ENCODE assay signal across 9 cellular contexts in the genomic region with DNA sequence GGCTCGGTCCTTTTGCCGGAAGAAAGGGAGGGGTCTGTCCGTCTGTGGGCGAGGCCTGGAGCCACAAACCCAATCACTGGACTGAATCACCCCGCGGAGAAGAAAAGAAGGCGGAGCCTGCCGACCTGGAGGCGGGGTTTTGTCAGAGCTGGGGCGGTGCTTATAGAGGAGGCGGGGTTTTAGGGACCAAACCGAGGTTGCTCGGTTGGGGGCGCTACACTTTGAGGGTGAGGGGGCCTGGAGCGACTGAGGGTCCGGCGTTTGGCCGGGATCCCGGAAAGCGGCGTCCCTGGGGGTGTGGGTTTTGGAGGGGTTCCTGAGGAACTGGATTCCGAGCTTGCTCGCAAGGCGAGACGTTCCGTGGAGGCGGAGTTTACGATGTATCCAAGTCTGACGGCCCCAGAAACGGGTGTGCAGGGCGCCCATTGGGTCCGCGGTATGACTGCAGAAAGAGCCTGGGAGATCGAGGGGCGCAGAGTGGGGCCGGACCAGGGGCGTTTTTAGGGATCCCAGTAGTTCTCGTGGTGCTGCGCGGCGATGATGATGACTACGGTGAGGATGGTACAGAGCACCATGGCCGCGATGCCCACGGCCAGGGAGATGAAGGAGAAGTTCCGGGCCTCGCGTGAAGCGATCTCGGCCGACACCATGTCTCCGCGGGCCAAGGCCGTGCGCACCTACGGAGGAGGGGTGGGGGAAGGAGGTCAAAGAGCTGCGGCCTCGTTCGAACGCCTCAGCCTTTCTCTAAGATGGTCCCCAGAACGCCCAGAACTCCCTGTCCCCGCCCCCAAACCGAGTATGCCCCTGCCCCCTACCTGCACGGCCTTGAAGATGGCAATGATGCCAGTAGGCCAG. TPM values are rescaled to one million over a fixed set of nuclear protein-coding genes. Genes with fewer than 3 reads are reported as not detected.
DNase-seq lines count a peak whose midpoint lies in the region; ATAC-seq and TF ChIP-seq lines count a peak whose summit lies in the region.
"Had no signal": no experiment of that assay in that cellular context is flagged by ENCODE, and none has a peak within 500 bp of the region (broad histone marks: within the 10 kb centered on the region; RNA-seq: fewer than 3 reads in every experiment).

No MANE protein-coding gene starts in this region.

- ATAC-seq in upper lobe of right lung (peak; percentile 69), HG03460 (IDR thresholded peaks at IDR 0.05; ENCODE audit: unreplicated experiment) (no peak)

- TF ChIP-seq CTCF in GM12872 (IDR thresholded peaks at IDR 0.05; ENCODE audit: insufficient read depth, low read depth, low read length), result peak; percentile 22; the same call in 1 of the 3 replicates
- peak; percentile 55 for TF ChIP-seq CTCF in epithelial cell of esophagus (IDR thresholded peaks at IDR 0.05; ENCODE audit: insufficient read depth, low read depth, low read length, missing control alignments)
- no peak for TF ChIP-seq CTCF in upper lobe of right lung (IDR thresholded peaks at IDR 0.05)
- no peak for TF ChIP-seq CTCF in GM13977 (IDR thresholded peaks at IDR 0.05; ENCODE audit: extremely low read depth, insufficient read depth, missing control alignments)

- intact Hi-C loops in posterior vena cava (cut with DNase I) (no loop called here), upper lobe of right lung (cut with DNase I) (no loop called here)

- peak; percentile 31 to 32 for DNase-seq in activated CD8-positive, alpha-beta memory T cell treated with anti-CD3 and anti-CD28 coated beads for 4 hours (ENCODE audit: low read depth in 2 of 2)
- peak; percentile 89 for DNase-seq in epithelial cell of esophagus (ENCODE audit: low read depth)
- DNase-seq in posterior vena cava (ENCODE audit: low spot score), result peak; percentile 90
- peak; percentile 83 for DNase-seq in upper lobe of right lung
- no peak for DNase-seq in GM13977 (ENCODE audit: low spot score)
- DNase-seq in 8988T, result no peak

- H3K36me3 ChIP-seq in upper lobe of right lung, result no peaks in the 10 kb centered on the region

- in situ Hi-C loops in GM13977 (cut with MboI; ENCODE audit: low pct_unique_long_range_greater_than_20kb, low sequenced_read_pairs, unreplicated experiment), result no loop called here

- H3K27ac ChIP-seq in upper lobe of right lung, result no peak overlapping the region
- H3K27ac ChIP-seq: VCaP had no signal

- H3K4me3 ChIP-seq in epithelial cell of esophagus (ENCODE audit: low read length) (peak overlapping the region; percentile 82), upper lobe of right lung (peak overlapping the region; percentile 14)

- H3K9me3 ChIP-seq in upper lobe of right lung, result no peaks in the 10 kb centered on the region

- peaks cover 27% of the 10 kb centered on the region for H3K27me3 ChIP-seq in upper lobe of right lung

- peaks cover 20% of the 10 kb centered on the region for H3K4me1 ChIP-seq in upper lobe of right lung

RNA-seq across cellular contexts. Expression of a gene that starts 2.8 kb away (rescaled TPM):
- 1 to 10 TPM; 2.6 to 3.6 TPM for total RNA-seq in posterior vena cava
- 1.4 TPM for total RNA-seq in upper lobe of right lung

RNA-seq across cellular contexts. Expression of a gene that starts 5.0 kb away (rescaled TPM):
- 10 to 100 TPM; 14.2 to 18.4 TPM for total RNA-seq in posterior vena cava
- 19.2 TPM for total RNA-seq in upper lobe of right lung

RNA-seq across cellular contexts. Expression of a gene that starts 15.4 kb away (rescaled TPM):
- total RNA-seq in posterior vena cava, result 10 to 100 TPM; 16.9 to 19.2 TPM
- total RNA-seq in upper lobe of right lung, result 14.5 TPM

RNA-seq across cellular contexts. Expression of a gene that starts 18.9 kb away (rescaled TPM):
- 1 to 10 TPM; 2.0 to 2.8 TPM for total RNA-seq in posterior vena cava
- 4.3 TPM for total RNA-seq in upper lobe of right lung

RNA-seq across cellular contexts. Expression of a gene that starts 20.9 kb away (rescaled TPM):
- total RNA-seq in posterior vena cava (10 to 100 TPM; 39.0 to 63.1 TPM), upper lobe of right lung (78.1 TPM)

Comparison
In these comparisons a context has a peak if more than half of its experiments do, and no peak if none do; other contexts are left out.
1. CTCF ChIP-seq: peak in GM12872 (single experiment) and epithelial cell of esophagus (single experiment); none in upper lobe of right lung (single experiment) and GM13977 (single experiment).
2. DNase-seq: peak in activated CD8-positive, alpha-beta memory T cell treated with anti-CD3 and anti-CD28 coated beads for 4 hours (2 of 2), epithelial cell of esophagus (single experiment), posterior vena cava (single experiment) and upper lobe of right lung (single experiment); none in GM13977 (single experiment) and 8988T (single experiment).